In the genomic region with DNA sequence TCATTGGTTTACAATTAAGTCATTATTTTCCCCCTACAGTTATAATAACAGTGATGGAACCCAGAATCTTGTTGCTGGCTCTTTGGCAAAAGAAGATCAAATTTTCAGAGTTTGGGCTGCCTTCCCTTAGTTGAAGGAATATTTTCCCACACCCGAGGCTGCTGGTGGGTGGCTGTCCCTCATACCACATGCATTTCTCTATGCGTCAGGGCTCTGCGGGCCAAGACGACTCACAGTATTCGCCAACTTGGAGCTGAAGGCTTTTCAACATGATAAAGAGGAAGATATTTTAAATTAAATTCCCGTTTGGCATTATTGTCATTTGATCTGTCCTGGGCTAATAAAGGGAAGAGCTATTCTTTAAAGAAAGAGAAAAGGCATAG, we compare ENCODE assay signal across 1 cellular context.
TF ChIP-seq lines count a peak whose summit lies in the region.

No MANE protein-coding gene starts in this region.

TF ChIP-seq in GM23338, 12 proteins besides CTCF, POLR2A, EP300 and RAD21 (continued from another document):
- TF ChIP-seq, protein P1, sequence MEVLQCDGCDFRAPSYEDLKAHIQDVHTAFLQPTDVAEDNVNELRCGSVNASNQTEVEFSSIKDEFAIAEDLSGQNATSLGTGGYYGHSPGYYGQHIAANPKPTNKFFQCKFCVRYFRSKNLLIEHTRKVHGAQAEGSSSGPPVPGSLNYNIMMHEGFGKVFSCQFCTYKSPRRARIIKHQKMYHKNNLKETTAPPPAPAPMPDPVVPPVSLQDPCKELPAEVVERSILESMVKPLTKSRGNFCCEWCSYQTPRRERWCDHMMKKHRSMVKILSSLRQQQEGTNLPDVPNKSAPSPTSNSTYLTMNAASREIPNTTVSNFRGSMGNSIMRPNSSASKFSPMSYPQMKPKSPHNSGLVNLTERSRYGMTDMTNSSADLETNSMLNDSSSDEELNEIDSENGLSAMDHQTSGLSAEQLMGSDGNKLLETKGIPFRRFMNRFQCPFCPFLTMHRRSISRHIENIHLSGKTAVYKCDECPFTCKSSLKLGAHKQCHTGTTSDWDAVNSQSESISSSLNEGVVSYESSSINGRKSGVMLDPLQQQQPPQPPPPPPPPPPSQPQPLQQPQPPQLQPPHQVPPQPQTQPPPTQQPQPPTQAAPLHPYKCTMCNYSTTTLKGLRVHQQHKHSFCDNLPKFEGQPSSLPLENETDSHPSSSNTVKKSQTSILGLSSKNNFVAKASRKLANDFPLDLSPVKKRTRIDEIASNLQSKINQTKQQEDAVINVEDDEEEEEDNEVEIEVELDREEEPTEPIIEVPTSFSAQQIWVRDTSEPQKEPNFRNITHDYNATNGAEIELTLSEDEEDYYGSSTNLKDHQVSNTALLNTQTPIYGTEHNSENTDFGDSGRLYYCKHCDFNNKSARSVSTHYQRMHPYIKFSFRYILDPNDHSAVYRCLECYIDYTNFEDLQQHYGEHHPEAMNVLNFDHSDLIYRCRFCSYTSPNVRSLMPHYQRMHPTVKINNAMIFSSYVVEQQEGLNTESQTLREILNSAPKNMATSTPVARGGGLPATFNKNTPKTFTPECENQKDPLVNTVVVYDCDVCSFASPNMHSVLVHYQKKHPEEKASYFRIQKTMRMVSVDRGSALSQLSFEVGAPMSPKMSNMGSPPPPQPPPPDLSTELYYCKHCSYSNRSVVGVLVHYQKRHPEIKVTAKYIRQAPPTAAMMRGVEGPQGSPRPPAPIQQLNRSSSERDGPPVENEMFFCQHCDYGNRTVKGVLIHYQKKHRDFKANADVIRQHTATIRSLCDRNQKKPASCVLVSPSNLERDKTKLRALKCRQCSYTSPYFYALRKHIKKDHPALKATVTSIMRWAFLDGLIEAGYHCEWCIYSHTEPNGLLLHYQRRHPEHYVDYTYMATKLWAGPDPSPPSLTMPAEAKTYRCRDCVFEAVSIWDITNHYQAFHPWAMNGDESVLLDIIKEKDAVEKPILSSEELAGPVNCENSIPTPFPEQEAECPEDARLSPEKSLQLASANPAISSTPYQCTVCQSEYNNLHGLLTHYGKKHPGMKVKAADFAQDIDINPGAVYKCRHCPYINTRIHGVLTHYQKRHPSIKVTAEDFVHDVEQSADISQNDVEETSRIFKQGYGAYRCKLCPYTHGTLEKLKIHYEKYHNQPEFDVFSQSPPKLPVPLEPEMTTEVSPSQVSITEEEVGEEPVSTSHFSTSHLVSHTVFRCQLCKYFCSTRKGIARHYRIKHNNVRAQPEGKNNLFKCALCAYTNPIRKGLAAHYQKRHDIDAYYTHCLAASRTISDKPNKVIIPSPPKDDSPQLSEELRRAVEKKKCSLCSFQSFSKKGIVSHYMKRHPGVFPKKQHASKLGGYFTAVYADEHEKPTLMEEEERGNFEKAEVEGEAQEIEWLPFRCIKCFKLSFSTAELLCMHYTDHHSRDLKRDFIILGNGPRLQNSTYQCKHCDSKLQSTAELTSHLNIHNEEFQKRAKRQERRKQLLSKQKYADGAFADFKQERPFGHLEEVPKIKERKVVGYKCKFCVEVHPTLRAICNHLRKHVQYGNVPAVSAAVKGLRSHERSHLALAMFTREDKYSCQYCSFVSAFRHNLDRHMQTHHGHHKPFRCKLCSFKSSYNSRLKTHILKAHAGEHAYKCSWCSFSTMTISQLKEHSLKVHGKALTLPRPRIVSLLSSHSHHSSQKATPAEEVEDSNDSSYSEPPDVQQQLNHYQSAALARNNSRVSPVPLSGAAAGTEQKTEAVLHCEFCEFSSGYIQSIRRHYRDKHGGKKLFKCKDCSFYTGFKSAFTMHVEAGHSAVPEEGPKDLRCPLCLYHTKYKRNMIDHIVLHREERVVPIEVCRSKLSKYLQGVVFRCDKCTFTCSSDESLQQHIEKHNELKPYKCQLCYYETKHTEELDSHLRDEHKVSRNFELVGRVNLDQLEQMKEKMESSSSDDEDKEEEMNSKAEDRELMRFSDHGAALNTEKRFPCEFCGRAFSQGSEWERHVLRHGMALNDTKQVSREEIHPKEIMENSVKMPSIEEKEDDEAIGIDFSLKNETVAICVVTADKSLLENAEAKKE (CRISPR knock-in tag; IDR thresholded peaks at IDR 0.05), result no peak
- TF ChIP-seq EZH2phosphoT487 (IDR thresholded peaks at IDR 0.05; ENCODE audit: unreplicated experiment), result no peak
- no peak for TF ChIP-seq EZH2 (IDR thresholded peaks at IDR 0.05; ENCODE audit: low read depth, unreplicated experiment)
- no peak for TF ChIP-seq POLR2AphosphoS5 (IDR thresholded peaks at IDR 0.05; ENCODE audit: low read depth)
- TF ChIP-seq, protein P2, sequence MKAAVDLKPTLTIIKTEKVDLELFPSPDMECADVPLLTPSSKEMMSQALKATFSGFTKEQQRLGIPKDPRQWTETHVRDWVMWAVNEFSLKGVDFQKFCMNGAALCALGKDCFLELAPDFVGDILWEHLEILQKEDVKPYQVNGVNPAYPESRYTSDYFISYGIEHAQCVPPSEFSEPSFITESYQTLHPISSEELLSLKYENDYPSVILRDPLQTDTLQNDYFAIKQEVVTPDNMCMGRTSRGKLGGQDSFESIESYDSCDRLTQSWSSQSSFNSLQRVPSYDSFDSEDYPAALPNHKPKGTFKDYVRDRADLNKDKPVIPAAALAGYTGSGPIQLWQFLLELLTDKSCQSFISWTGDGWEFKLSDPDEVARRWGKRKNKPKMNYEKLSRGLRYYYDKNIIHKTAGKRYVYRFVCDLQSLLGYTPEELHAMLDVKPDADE (IDR thresholded peaks at IDR 0.05), result no peak
- TF ChIP-seq JUNB (IDR thresholded peaks at IDR 0.05; ENCODE audit: unreplicated experiment), result no peak
- no peak for TF ChIP-seq NANOG (IDR thresholded peaks at IDR 0.05; ENCODE audit: borderline replicate concordance)
- TF ChIP-seq, protein P3, sequence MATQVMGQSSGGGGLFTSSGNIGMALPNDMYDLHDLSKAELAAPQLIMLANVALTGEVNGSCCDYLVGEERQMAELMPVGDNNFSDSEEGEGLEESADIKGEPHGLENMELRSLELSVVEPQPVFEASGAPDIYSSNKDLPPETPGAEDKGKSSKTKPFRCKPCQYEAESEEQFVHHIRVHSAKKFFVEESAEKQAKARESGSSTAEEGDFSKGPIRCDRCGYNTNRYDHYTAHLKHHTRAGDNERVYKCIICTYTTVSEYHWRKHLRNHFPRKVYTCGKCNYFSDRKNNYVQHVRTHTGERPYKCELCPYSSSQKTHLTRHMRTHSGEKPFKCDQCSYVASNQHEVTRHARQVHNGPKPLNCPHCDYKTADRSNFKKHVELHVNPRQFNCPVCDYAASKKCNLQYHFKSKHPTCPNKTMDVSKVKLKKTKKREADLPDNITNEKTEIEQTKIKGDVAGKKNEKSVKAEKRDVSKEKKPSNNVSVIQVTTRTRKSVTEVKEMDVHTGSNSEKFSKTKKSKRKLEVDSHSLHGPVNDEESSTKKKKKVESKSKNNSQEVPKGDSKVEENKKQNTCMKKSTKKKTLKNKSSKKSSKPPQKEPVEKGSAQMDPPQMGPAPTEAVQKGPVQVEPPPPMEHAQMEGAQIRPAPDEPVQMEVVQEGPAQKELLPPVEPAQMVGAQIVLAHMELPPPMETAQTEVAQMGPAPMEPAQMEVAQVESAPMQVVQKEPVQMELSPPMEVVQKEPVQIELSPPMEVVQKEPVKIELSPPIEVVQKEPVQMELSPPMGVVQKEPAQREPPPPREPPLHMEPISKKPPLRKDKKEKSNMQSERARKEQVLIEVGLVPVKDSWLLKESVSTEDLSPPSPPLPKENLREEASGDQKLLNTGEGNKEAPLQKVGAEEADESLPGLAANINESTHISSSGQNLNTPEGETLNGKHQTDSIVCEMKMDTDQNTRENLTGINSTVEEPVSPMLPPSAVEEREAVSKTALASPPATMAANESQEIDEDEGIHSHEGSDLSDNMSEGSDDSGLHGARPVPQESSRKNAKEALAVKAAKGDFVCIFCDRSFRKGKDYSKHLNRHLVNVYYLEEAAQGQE (IDR thresholded peaks at IDR 0.05; ENCODE audit: unreplicated experiment), result no peak
- TF ChIP-seq ZNF114 (CRISPR knock-in tag; IDR thresholded peaks at IDR 0.05), result no peak
- TF ChIP-seq ZNF331 (CRISPR knock-in tag; IDR thresholded peaks at IDR 0.05; ENCODE audit: low read depth), result no peak
